In the genomic region with DNA sequence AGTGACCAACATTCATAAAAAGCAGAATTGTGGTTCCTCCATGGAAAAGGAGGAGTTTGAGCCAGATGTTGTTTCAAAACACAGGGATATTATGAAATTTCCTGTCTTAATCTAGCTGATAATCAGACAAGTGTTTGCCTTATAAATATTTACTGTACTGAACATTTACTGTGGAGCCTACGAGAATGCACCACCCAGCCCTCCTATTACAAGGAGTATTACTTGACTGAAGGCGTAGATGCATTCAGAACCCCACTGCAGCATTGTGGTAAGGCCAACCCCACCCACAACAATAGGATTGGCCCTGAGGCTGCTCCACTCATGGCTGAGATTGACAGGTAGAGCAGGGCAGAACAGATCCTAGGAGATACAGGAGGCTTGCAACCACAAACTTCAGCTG, we compare ENCODE assay signal across 23 cellular contexts.
DNase-seq lines count a peak whose midpoint lies in the region; ATAC-seq and TF ChIP-seq lines count a peak whose summit lies in the region.
"Had no signal": no experiment of that assay in that cellular context is flagged by ENCODE, and none has a peak within 500 bp of the region (broad histone marks: within the 10 kb centered on the region; RNA-seq: fewer than 3 reads in every experiment).

No MANE protein-coding gene starts in this region.

- H3K9ac ChIP-seq in smooth muscle cell (ENCODE audit: low read depth), result no peak overlapping the region
- H3K9ac ChIP-seq: parathyroid adenoma had no signal

- H3K9me3 ChIP-seq in smooth muscle cell (replicated peaks; ENCODE audit: low read depth) (no peaks in the 10 kb centered on the region), tibial nerve (no peaks in the 10 kb centered on the region), psoas muscle (no peaks in the 10 kb centered on the region), uterus (no peaks in the 10 kb centered on the region)
- H3K9me3 ChIP-seq: MG63 had no signal

- DNase-seq in HT-29 (ENCODE audit: low spot score) (peak; percentile 15), left lobe of liver (ENCODE audit: low spot score) (no peak), smooth muscle cell (lab: John Stamatoyannopoulos, UW; ENCODE audit: unreplicated experiment) (no peak), tibial nerve (ENCODE audit: low spot score in 2 of 2) (no peak), psoas muscle (no peak), AG08396 (ENCODE audit: low spot score) (no peak), uterus (no peak)
- DNase-seq: activated B cell treated with CpG ODN at 0.5 μM for 24 hours; activated CD4-positive, alpha-beta T cell treated with anti-CD3 and anti-CD28 coated beads, Interleukin-2, amount 50 U/mL, for 48 hours; activated gamma-delta T cell; dermis blood vessel endothelial cell; foreskin melanocyte; hypothalamus; IMR-90; MG63; naive B cell; NCI-H1694 treated with DMSO at 0.1 percent for 48 hours; NCI-H226; stimulated activated CD4-positive, alpha-beta T cell treated with anti-CD3 and anti-CD28 coated beads, Interleukin-2, amount 100 ng/mL, for 24 hours; stimulated activated naive CD4-positive, alpha-beta T cell treated with Interleukin-2 at 50 U/mL for 16 hours; T-helper 17 cell had no signal

- no peaks in the 10 kb centered on the region for H3F3A ChIP-seq in smooth muscle cell (ENCODE audit: low read depth)

- H3K27me3 ChIP-seq in smooth muscle cell (ENCODE audit: low read depth) (no peaks in the 10 kb centered on the region), tibial nerve (no peaks in the 10 kb centered on the region), psoas muscle (ENCODE audit: insufficient read depth in 3 of 3, low read length in 2 of 3) (no peaks in the 10 kb centered on the region), uterus (no peaks in the 10 kb centered on the region)
- H3K27me3 ChIP-seq: MG63 had no signal

- TF ChIP-seq CTCF in VCaP (conservative IDR thresholded peaks at IDR 0.05) (no peak), smooth muscle cell (IDR thresholded peaks at IDR 0.05; ENCODE audit: borderline replicate concordance, insufficient read depth, poor library complexity, severe bottlenecking) (no peak), tibial nerve (IDR thresholded peaks at IDR 0.05) (no peak), psoas muscle (IDR thresholded peaks at IDR 0.05) (no peak), uterus (IDR thresholded peaks at IDR 0.05) (no peak)

- ATAC-seq in left lobe of liver, result peak; percentile 79
- no peak for ATAC-seq in psoas muscle
- ATAC-seq: T-helper 17 cell had no signal

- H3K36me3 ChIP-seq in smooth muscle cell (ENCODE audit: low read depth) (no peaks in the 10 kb centered on the region), tibial nerve (no peaks in the 10 kb centered on the region), psoas muscle (ENCODE audit: insufficient read depth in 1 of 2, low read depth in 1 of 2) (no peaks in the 10 kb centered on the region), uterus (no peaks in the 10 kb centered on the region)
- H3K36me3 ChIP-seq: MG63 had no signal

- no peaks in the 10 kb centered on the region for H3K79me2 ChIP-seq in smooth muscle cell (ENCODE audit: low read depth)
- H3K79me2 ChIP-seq: parathyroid adenoma had no signal

- H3K4me3 ChIP-seq in smooth muscle cell (no peak overlapping the region), tibial nerve (no peak overlapping the region), psoas muscle (no peak overlapping the region), uterus (no peak overlapping the region)
- H3K4me3 ChIP-seq: MG63 had no signal

- H2AFZ ChIP-seq in smooth muscle cell (ENCODE audit: low read depth), result no peak overlapping the region
- H2AFZ ChIP-seq: parathyroid adenoma had no signal

- TF ChIP-seq POLR2A in tibial nerve (IDR thresholded peaks at IDR 0.05) (no peak), uterus (IDR thresholded peaks at IDR 0.05) (no peak)

- intact Hi-C loops in psoas muscle (cut with DNase I), result no loop called here
- intact Hi-C loops in uterus (cut with DNase I; ENCODE audit: low total_unique reads), result no loop called here

- peak overlapping the region; percentile 92 for H3K27ac ChIP-seq in VCaP
- H3K27ac ChIP-seq in smooth muscle cell (ENCODE audit: low read depth), result no peak overlapping the region
- H3K27ac ChIP-seq in tibial nerve, result no peak overlapping the region
- no peak overlapping the region for H3K27ac ChIP-seq in psoas muscle
- H3K27ac ChIP-seq in uterus, result no peak overlapping the region
- H3K27ac ChIP-seq: parathyroid adenoma had no signal

- WGBS in smooth muscle cell (ENCODE audit: low lambda C conversion rate), result 68% methylated on average over 2 of the region's 2 CpGs
- WGBS in tibial nerve, 2 donors, result 33 to 51% methylated on average over 2 of the region's 2 CpGs
- WGBS in psoas muscle, 3 donors, result 64 to 75% (median 69%) methylated on average over 2 of the region's 2 CpGs

- H3K4me1 ChIP-seq in smooth muscle cell (ENCODE audit: low read depth) (peaks cover 7% of the 10 kb centered on the region), tibial nerve (peaks cover 0 to 6% (median 0%) of the 10 kb centered on the region in 4 donors), psoas muscle (no peaks in the 10 kb centered on the region), uterus (no peaks in the 10 kb centered on the region)
- H3K4me1 ChIP-seq: parathyroid adenoma had no signal

- TF ChIP-seq EP300 in tibial nerve (IDR thresholded peaks at IDR 0.05), result no peak

- no peaks in the 10 kb centered on the region for H4K20me1 ChIP-seq in smooth muscle cell (ENCODE audit: low read depth)

- H3K4me2 ChIP-seq in smooth muscle cell, result peak overlapping the region; percentile 1
